ENCODE assay signal across 11 cellular contexts in genomic region chr12:57231276-57232021, GRCh38. TPM values are rescaled to one million over a fixed set of nuclear protein-coding genes. Genes with fewer than 3 reads are reported as not detected.
DNase-seq lines count a peak whose midpoint lies in the region; TF ChIP-seq lines count a peak whose summit lies in the region.
"Had no signal": no experiment of that assay in that cellular context is flagged by ENCODE, and none has a peak within 500 bp of the region (broad histone marks: within the 10 kb centered on the region; RNA-seq: fewer than 3 reads in every experiment).

No MANE protein-coding gene starts in this region.

- peak overlapping the region; percentile 99 for H3K4me3 Mint-ChIP-seq in T-helper 1 cell treated with Interleukin-12 subunit alpha and Interleukin-12 subunit beta and Interleukin-4 antibody, amounts not matched to agents 30 μg/mL and 1 μg/mL, for 36 hours
- H3K4me3 Mint-ChIP-seq in chondrocyte (ENCODE audit: unreplicated experiment), result peak overlapping the region; percentile 99

- H3F3A ChIP-seq in OCI-LY1 (ENCODE audit: insufficient read depth, low read length), result peaks cover 8% of the 10 kb centered on the region; the same call in 1 of the 2 replicates

- peak overlapping the region; percentile 97 for H3K27ac ChIP-seq in OCI-LY1 (ENCODE audit: low read depth, low read length, poor library complexity, severe bottlenecking)
- H3K27ac ChIP-seq: right atrium auricular region, stomach had no signal

- H3K9ac ChIP-seq in OCI-LY1 (ENCODE audit: low read length), result peak overlapping the region; percentile 98

- H3K4me2 ChIP-seq in OCI-LY1 (ENCODE audit: low read length), result peak overlapping the region; percentile 88

- H3K4me1 ChIP-seq in OCI-LY1 (ENCODE audit: insufficient read depth, low read length, severe bottlenecking), result peaks cover 88% of the 10 kb centered on the region
- H3K4me1 ChIP-seq in neuron (ENCODE audit: insufficient read depth, low read length), result peaks cover 29% of the 10 kb centered on the region

- H3K27ac Mint-ChIP-seq in T-helper 1 cell treated with Interleukin-12 subunit alpha and Interleukin-12 subunit beta and Interleukin-4 antibody, amounts not matched to agents 30 μg/mL and 1 μg/mL, for 36 hours, result no peak overlapping the region
- peak overlapping the region; percentile 100 for H3K27ac Mint-ChIP-seq in chondrocyte (ENCODE audit: unreplicated experiment)

- no peak for DNase-seq in T-helper 1 cell
- DNase-seq in chondrocyte (ENCODE audit: low spot score), result no peak
- no peak for DNase-seq in globus pallidus (ENCODE audit: low spot score)
- DNase-seq in AG08395 (ENCODE audit: low spot score), result no peak
- DNase-seq in effector CD8-positive, alpha-beta T cell (lab: John Stamatoyannopoulos, UW), result no peak
- DNase-seq: NCI-H1694, stomach had no signal

- H3K9me3 ChIP-seq in OCI-LY1 (ENCODE audit: low read length) (no peaks in the 10 kb centered on the region), neuron (ENCODE audit: low read length) (no peaks in the 10 kb centered on the region)
- H3K9me3 ChIP-seq: right atrium auricular region, stomach had no signal

- H3K9me3 Mint-ChIP-seq in T-helper 1 cell treated with Interleukin-12 subunit alpha and Interleukin-12 subunit beta and Interleukin-4 antibody, amounts not matched to agents 30 μg/mL and 1 μg/mL, for 36 hours, result no peaks in the 10 kb centered on the region
- H3K9me3 Mint-ChIP-seq in chondrocyte (ENCODE audit: low read depth), result no peaks in the 10 kb centered on the region

- H3K9me2 ChIP-seq in OCI-LY1 (ENCODE audit: low read depth, low read length), result no peaks in the 10 kb centered on the region

- TF ChIP-seq CTCF in OCI-LY1 (IDR thresholded peaks at IDR 0.05; ENCODE audit: low read length), result no peak
- no peak for TF ChIP-seq CTCF in chondrocyte (IDR thresholded peaks at IDR 0.05)

- H3K36me3 Mint-ChIP-seq in T-helper 1 cell treated with Interleukin-12 subunit alpha and Interleukin-12 subunit beta and Interleukin-4 antibody, amounts not matched to agents 30 μg/mL and 1 μg/mL, for 36 hours (ENCODE audit: low read depth), result peaks cover 39% of the 10 kb centered on the region
- H3K36me3 Mint-ChIP-seq in chondrocyte (ENCODE audit: low read depth), result peaks cover 24% of the 10 kb centered on the region

- H3K27me3 ChIP-seq in OCI-LY1 (ENCODE audit: insufficient read depth, low read length) (no peaks in the 10 kb centered on the region), neuron (ENCODE audit: insufficient read depth, low read length) (peaks cover 18% of the 10 kb centered on the region)

- no peaks in the 10 kb centered on the region for H4K20me1 ChIP-seq in OCI-LY1 (ENCODE audit: insufficient read depth, low read length)

- peak overlapping the region; percentile 94 for H3K4me3 ChIP-seq in OCI-LY1 (ENCODE audit: low read depth, low read length, poor library complexity, severe bottlenecking)
- H3K4me3 ChIP-seq in neuron (ENCODE audit: low read length), result peak overlapping the region; percentile 76

- H3K36me3 ChIP-seq in OCI-LY1 (ENCODE audit: insufficient read depth, low read length) (peaks cover 57% of the 10 kb centered on the region), neuron (ENCODE audit: insufficient read depth, low read length) (peaks cover 36% of the 10 kb centered on the region)

- H3K79me2 ChIP-seq in OCI-LY1 (ENCODE audit: insufficient read depth, low read length), result peaks cover 18% of the 10 kb centered on the region

- H2AFZ ChIP-seq in OCI-LY1 (ENCODE audit: low read length), result no peak overlapping the region
- H2AFZ ChIP-seq in neuron (ENCODE audit: low read depth, low read length), result no peak overlapping the region

- H3K27me3 Mint-ChIP-seq in T-helper 1 cell treated with Interleukin-12 subunit alpha and Interleukin-12 subunit beta and Interleukin-4 antibody, amounts not matched to agents 30 μg/mL and 1 μg/mL, for 36 hours (ENCODE audit: low read depth), result peaks cover 11% of the 10 kb centered on the region
- no peaks in the 10 kb centered on the region for H3K27me3 Mint-ChIP-seq in chondrocyte (ENCODE audit: low read depth)

- peaks cover 40% of the 10 kb centered on the region for H3K4me1 Mint-ChIP-seq in T-helper 1 cell treated with Interleukin-12 subunit alpha and Interleukin-12 subunit beta and Interleukin-4 antibody, amounts not matched to agents 30 μg/mL and 1 μg/mL, for 36 hours (ENCODE audit: low read depth)
- H3K4me1 Mint-ChIP-seq in chondrocyte (ENCODE audit: low read depth), result peaks cover 83% of the 10 kb centered on the region

RNA-seq across cellular contexts. Expression of gene SHMT2, which starts 1.9 kb away (rescaled TPM):
- 112 to 292 TPM (median 291 TPM) in 3 replicates for total RNA-seq in chondrocyte

RNA-seq across cellular contexts. Expression of gene NXPH4, which starts 14.9 kb away (rescaled TPM):
- 75.4 to 85.4 TPM (median 82.8 TPM) in 3 replicates for total RNA-seq in chondrocyte

RNA-seq across cellular contexts. Expression of gene STAC3, which starts 19.5 kb away (rescaled TPM):
- 1.1 to 2.8 TPM (median 1.3 TPM) in 3 replicates for total RNA-seq in chondrocyte
